2 cellular contexts compared by ENCODE assay signal in genomic region chr1:100950776-100951175, GRCh38.
TF ChIP-seq lines count a peak whose summit lies in the region.

No MANE protein-coding gene starts in this region.

TF ChIP-seq in SK-N-SH treated with all-trans-retinoic acid at 6 μM for 48 hours, 23 proteins besides CTCF, POLR2A, EP300 and RAD21 (continued from another document):
- TF ChIP-seq TSHZ2 (CRISPR knock-in tag; IDR thresholded peaks at IDR 0.05), result no peak
- TF ChIP-seq CREB5 (CRISPR knock-in tag; IDR thresholded peaks at IDR 0.05; ENCODE audit: low read depth), result no peak
- TF ChIP-seq CSRNP3 (CRISPR knock-in tag; IDR thresholded peaks at IDR 0.05), result no peak
- TF ChIP-seq TCF4 (CRISPR knock-in tag; IDR thresholded peaks at IDR 0.05; ENCODE audit: borderline replicate concordance), result no peak
- TF ChIP-seq ISL1 (CRISPR knock-in tag; IDR thresholded peaks at IDR 0.05), result no peak
- TF ChIP-seq ZNF70 (CRISPR knock-in tag; IDR thresholded peaks at IDR 0.05), result no peak
- no peak for TF ChIP-seq PPARA (CRISPR knock-in tag; IDR thresholded peaks at IDR 0.05; ENCODE audit: borderline replicate concordance)
- TF ChIP-seq OSR1 (CRISPR knock-in tag; IDR thresholded peaks at IDR 0.05), result no peak
- TF ChIP-seq CSDC2 (CRISPR knock-in tag; IDR thresholded peaks at IDR 0.05), result no peak
- no peak for TF ChIP-seq TOX (CRISPR knock-in tag; IDR thresholded peaks at IDR 0.05; ENCODE audit: borderline replicate concordance)
- no peak for TF ChIP-seq ZC3H10 (CRISPR knock-in tag; IDR thresholded peaks at IDR 0.05)
- no peak for TF ChIP-seq ZFP3 (CRISPR knock-in tag; IDR thresholded peaks at IDR 0.05)
- TF ChIP-seq ESRRG (CRISPR knock-in tag; IDR thresholded peaks at IDR 0.05), result no peak
- no peak for TF ChIP-seq SNAI2 (CRISPR knock-in tag; IDR thresholded peaks at IDR 0.05)
- TF ChIP-seq RARB (CRISPR knock-in tag; IDR thresholded peaks at IDR 0.05), result no peak
- TF ChIP-seq ZNF565 (CRISPR knock-in tag; conservative IDR thresholded peaks at IDR 0.05; ENCODE audit: low read depth), result no peak

TF ChIP-seq in SK-N-SH, 30 proteins besides CTCF, POLR2A, EP300 and RAD21 (continued from another document):
- TF ChIP-seq ZBTB33 (IDR thresholded peaks at IDR 0.05; ENCODE audit: borderline replicate concordance, low read depth) (no peak), RFX5 (IDR thresholded peaks at IDR 0.05; ENCODE audit: low read length) (no peak), TCF12 (IDR thresholded peaks at IDR 0.05) (no peak), YY1 (IDR thresholded peaks at IDR 0.05; ENCODE audit: low read depth) (no peak)
